Comparison of ENCODE assay signal across 15 cellular contexts in the genomic region with DNA sequence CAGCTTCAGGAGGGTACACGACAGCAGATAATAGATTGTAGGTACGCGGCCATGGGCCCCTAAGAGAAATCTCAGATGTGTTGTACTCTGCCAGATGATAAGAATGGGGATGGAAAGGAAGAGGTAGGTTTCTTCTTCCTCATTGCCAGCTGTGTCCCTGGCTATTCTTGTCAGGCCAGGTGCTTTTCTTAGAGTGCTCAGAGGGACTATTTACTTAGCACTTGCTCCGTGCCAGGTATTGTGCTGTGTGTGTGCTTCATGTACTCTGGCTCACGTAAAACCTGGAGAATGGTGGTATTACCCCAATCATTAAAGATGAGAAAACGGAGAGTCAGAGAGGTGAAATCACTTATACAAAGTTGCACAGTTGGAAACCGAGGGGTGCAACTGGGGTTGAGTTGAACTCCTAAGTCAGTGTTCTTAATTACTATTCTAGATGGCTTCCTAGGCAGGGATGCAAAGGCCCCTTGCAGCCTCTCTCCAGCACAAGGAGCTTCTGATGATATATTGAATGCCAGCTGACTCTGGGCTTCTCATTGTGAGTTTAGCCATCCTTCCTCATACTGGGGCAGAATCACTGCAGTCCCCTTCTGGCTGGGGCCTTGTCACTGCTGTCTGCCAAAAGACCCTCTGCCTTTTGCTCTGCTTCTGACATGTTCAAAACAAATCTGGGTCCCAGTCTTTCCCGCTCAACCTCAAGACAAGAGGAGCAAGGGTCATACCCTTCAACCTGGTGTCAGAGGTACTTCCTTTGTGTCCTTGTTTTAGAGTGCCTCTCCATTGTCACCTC.
"Had no signal": no experiment of that assay in that cellular context is flagged by ENCODE, and none has a peak within 500 bp of the region (broad histone marks: within the 10 kb centered on the region; RNA-seq: fewer than 3 reads in every experiment).

No MANE protein-coding gene starts in this region.

- H3K36me3 ChIP-seq: colonic mucosa, heart left ventricle, left ventricle myocardium inferior, ovary, uterus had no signal

- H3K9me3 ChIP-seq: colonic mucosa, heart left ventricle, left ventricle myocardium inferior, ovary, uterus had no signal

- H3K27ac ChIP-seq: colonic mucosa, foreskin keratinocyte, heart left ventricle, left ventricle myocardium inferior, ovary, uterus had no signal

- ATAC-seq: activated CD8-positive, alpha-beta T cell treated with anti-CD3 and anti-CD28 coated beads, Interleukin-2, amount 10 ng/mL, durations not matched to agents 7 days and 5 days; foreskin keratinocyte; heart left ventricle; WTC11 had no signal

- H3K27me3 Mint-ChIP-seq: activated naive CD4-positive, alpha-beta T cell treated with anti-CD3 and anti-CD28 coated beads, Interleukin-2, amount 10 ng/mL, durations not matched to agents 7 days and 5 days had no signal

- DNase-seq: activated CD4-positive, alpha-beta T cell treated with anti-CD3 and anti-CD28 coated beads for 48 hours; activated CD8-positive, alpha-beta memory T cell treated with anti-CD3 and anti-CD28 coated beads, Interleukin-2, amount 50 U/mL, for 48 hours; activated CD8-positive, alpha-beta T cell treated with anti-CD3 and anti-CD28 coated beads, Interleukin-2, amount 10 ng/mL, durations not matched to agents 7 days and 5 days; activated naive CD4-positive, alpha-beta T cell treated with anti-CD3 and anti-CD28 coated beads, Interleukin-2, amount 10 ng/mL, durations not matched to agents 7 days and 5 days; colonic mucosa; foreskin keratinocyte; heart left ventricle; left ventricle myocardium inferior; ovary; stimulated activated CD4-positive, alpha-beta T cell treated with anti-CD3 and anti-CD28 coated beads, Interleukin-15, amount 100 ng/mL, for 24 hours; stimulated activated CD4-positive, alpha-beta T cell treated with anti-CD3 and anti-CD28 coated beads, Interleukin-4, amount 100 ng/mL, for 24 hours; uterus had no signal

- H3K27ac Mint-ChIP-seq: activated CD8-positive, alpha-beta T cell treated with anti-CD3 and anti-CD28 coated beads, Interleukin-2, amount 10 ng/mL, durations not matched to agents 7 days and 5 days; activated naive CD4-positive, alpha-beta T cell treated with anti-CD3 and anti-CD28 coated beads, Interleukin-2, amount 10 ng/mL, durations not matched to agents 7 days and 5 days; memory B cell; WTC11 had no signal

- H3K36me3 Mint-ChIP-seq: activated naive CD4-positive, alpha-beta T cell treated with anti-CD3 and anti-CD28 coated beads, Interleukin-2, amount 10 ng/mL, durations not matched to agents 7 days and 5 days; memory B cell; WTC11 had no signal

- H3K4me3 Mint-ChIP-seq: activated CD8-positive, alpha-beta T cell treated with anti-CD3 and anti-CD28 coated beads, Interleukin-2, amount 10 ng/mL, durations not matched to agents 7 days and 5 days; activated naive CD4-positive, alpha-beta T cell treated with anti-CD3 and anti-CD28 coated beads, Interleukin-2, amount 10 ng/mL, durations not matched to agents 7 days and 5 days; memory B cell; nephron; WTC11 had no signal

- H3K9me3 Mint-ChIP-seq: activated naive CD4-positive, alpha-beta T cell treated with anti-CD3 and anti-CD28 coated beads, Interleukin-2, amount 10 ng/mL, durations not matched to agents 7 days and 5 days; memory B cell; nephron; WTC11 had no signal

- H3K4me1 Mint-ChIP-seq: activated naive CD4-positive, alpha-beta T cell treated with anti-CD3 and anti-CD28 coated beads, Interleukin-2, amount 10 ng/mL, durations not matched to agents 7 days and 5 days; memory B cell had no signal

- H3K4me1 ChIP-seq: colonic mucosa, foreskin keratinocyte, heart left ventricle, left ventricle myocardium inferior, uterus had no signal

- H3K4me3 ChIP-seq: colonic mucosa, heart left ventricle, left ventricle myocardium inferior, ovary, uterus had no signal

- H3K27me3 ChIP-seq: colonic mucosa, foreskin keratinocyte, ovary, uterus had no signal
